Comparison of ENCODE assay signal across 7 cellular contexts in genomic region chr14:88384653-88385205, GRCh38. TPM values are rescaled to one million over a fixed set of nuclear protein-coding genes. Genes with fewer than 3 reads are reported as not detected.
A peak's percentile ranks its signal among the peaks of the same experiment; 100 is the strongest.
DNase-seq lines count a peak whose midpoint lies in the region; TF ChIP-seq lines count a peak whose summit lies in the region.

No MANE protein-coding gene starts in this region.

- no peaks in the 10 kb centered on the region for H3K79me2 ChIP-seq in SU-DHL-6 (ENCODE audit: insufficient read depth, low read length)

- H3K9me3 ChIP-seq in HAP-1 (no peaks in the 10 kb centered on the region), SU-DHL-6 (ENCODE audit: insufficient read depth, low read length) (no peaks in the 10 kb centered on the region)

- DNase-seq in HAP-1 (ENCODE audit: low spot score in 2 of 2): no peak
- DNase-seq in fibroblast of peridontal ligament (ENCODE audit: extremely low read depth): peak; percentile 18
- no peak for DNase-seq in progenitor cell of endocrine pancreas (ENCODE audit: low spot score, unreplicated experiment)
- no peak for DNase-seq in NCI-H82 (lab: John Stamatoyannopoulos, UW)
- DNase-seq in NK-92 treated with Interleukin-12 subunit alpha and Interleukin-12 subunit beta, amount 100 ng/mL, for 24 hours (lab: John Stamatoyannopoulos, UW): no peak
- no peak for DNase-seq in GM13977 (ENCODE audit: low spot score)

- H3K9me2 ChIP-seq in SU-DHL-6 (replicated peaks; ENCODE audit: insufficient read depth, low read length): no peaks in the 10 kb centered on the region

- peaks cover 33% of the 10 kb centered on the region for H3K4me1 Mint-ChIP-seq in progenitor cell of endocrine pancreas (ENCODE audit: low read depth)

- peak overlapping the region; percentile 82 for H2AFZ ChIP-seq in SU-DHL-6 (ENCODE audit: low read depth, low read length, severe bottlenecking)

- no peaks in the 10 kb centered on the region for H3F3A ChIP-seq in SU-DHL-6 (ENCODE audit: insufficient read depth)

- H3K27me3 Mint-ChIP-seq in progenitor cell of endocrine pancreas: no peaks in the 10 kb centered on the region

- H3K27ac Mint-ChIP-seq in progenitor cell of endocrine pancreas: peak overlapping the region; percentile 98

- H3K4me2 ChIP-seq in SU-DHL-6 (ENCODE audit: low read depth, low read length, poor library complexity, severe bottlenecking): peak overlapping the region; percentile 88

- in situ Hi-C loops in HAP-1 (cut with MboI; ENCODE audit: low sequenced_read_pairs) (no loop called here), GM13977 (cut with MboI; ENCODE audit: low pct_unique_long_range_greater_than_20kb, low sequenced_read_pairs, unreplicated experiment) (no loop called here)

- H3K4me1 ChIP-seq in HAP-1: no peaks in the 10 kb centered on the region; the same call in 1 of the 2 replicates

- H3K4me3 ChIP-seq in HAP-1 (peak overlapping the region; percentile 79), SU-DHL-6 (ENCODE audit: insufficient read depth, low read length, poor library complexity, severe bottlenecking) (peak overlapping the region; percentile 86)

- H3K9me3 Mint-ChIP-seq in progenitor cell of endocrine pancreas (ENCODE audit: low read depth): no peaks in the 10 kb centered on the region

- H3K36me3 ChIP-seq in HAP-1 (replicated peaks) (no peaks in the 10 kb centered on the region), SU-DHL-6 (ENCODE audit: low read length) (no peaks in the 10 kb centered on the region)

- TF ChIP-seq CTCF in SU-DHL-6 (IDR thresholded peaks at IDR 0.05; ENCODE audit: insufficient read depth, low read length, poor library complexity, severe bottlenecking): no peak
- TF ChIP-seq CTCF in progenitor cell of endocrine pancreas (IDR thresholded peaks at IDR 0.05; ENCODE audit: unreplicated experiment): no peak
- TF ChIP-seq CTCF in GM13977 (IDR thresholded peaks at IDR 0.05; ENCODE audit: extremely low read depth, insufficient read depth, missing control alignments): no peak

- peak overlapping the region; percentile 95 for H3K4me3 Mint-ChIP-seq in progenitor cell of endocrine pancreas (ENCODE audit: low read depth)

- no peaks in the 10 kb centered on the region for H4K20me1 ChIP-seq in SU-DHL-6 (ENCODE audit: low read depth, low read length)

- peak overlapping the region; percentile 77 for H3K9ac ChIP-seq in SU-DHL-6 (ENCODE audit: low read length)

- H3K27me3 ChIP-seq in HAP-1 (ENCODE audit: low read depth) (peaks cover 12% of the 10 kb centered on the region), SU-DHL-6 (ENCODE audit: low read length) (no peaks in the 10 kb centered on the region)

- no peak overlapping the region for H3K27ac ChIP-seq in SU-DHL-6 (ENCODE audit: low read depth, low read length)

- no peaks in the 10 kb centered on the region for H3K36me3 Mint-ChIP-seq in progenitor cell of endocrine pancreas (ENCODE audit: insufficient read depth)

RNA-seq across cellular contexts. Expression of gene SPATA7, which starts 0.7 kb away (rescaled TPM):
- 32.5 and 32.7 TPM in 2 replicates for total RNA-seq in progenitor cell of endocrine pancreas
